21 cellular contexts compared by ENCODE assay signal in the genomic region with DNA sequence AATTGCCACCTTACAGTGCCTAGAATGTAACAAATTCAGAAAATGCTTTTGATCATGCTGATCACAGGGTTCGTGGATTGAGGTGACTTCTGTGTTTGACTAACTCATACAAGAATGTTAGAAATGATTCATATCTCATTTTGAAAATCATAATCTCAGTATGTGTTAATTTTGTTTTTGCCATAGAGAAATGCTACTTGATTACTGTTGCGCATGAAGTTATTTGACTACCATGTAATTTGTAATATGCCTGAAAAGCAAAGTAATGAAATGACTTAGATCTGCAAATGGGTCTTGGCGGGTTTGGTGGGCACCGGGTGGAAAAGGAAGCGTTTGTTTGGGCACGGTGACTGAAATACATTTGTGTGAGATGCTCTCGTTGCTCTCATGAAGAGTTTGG.
DNase-seq lines count a peak whose midpoint lies in the region; ATAC-seq lines count a peak whose summit lies in the region.
"Had no signal": no experiment of that assay in that cellular context is flagged by ENCODE, and none has a peak within 500 bp of the region (broad histone marks: within the 10 kb centered on the region; RNA-seq: fewer than 3 reads in every experiment).

No MANE protein-coding gene starts in this region.

- no peak overlapping the region for H3K4me3 ChIP-seq in CD8-positive, alpha-beta memory T cell (ENCODE audit: low read length)
- no peak overlapping the region for H3K4me3 ChIP-seq in naive thymus-derived CD4-positive, alpha-beta T cell (ENCODE audit: low read length)
- H3K4me3 ChIP-seq: BLaER1, body of pancreas, K562, right atrium auricular region, upper lobe of left lung had no signal

- POLR2A ChIA-PET in CD8-positive, alpha-beta memory T cell (lab: Charles Lee) = no interaction called here
- POLR2A ChIA-PET in naive thymus-derived CD4-positive, alpha-beta T cell (lab: Charles Lee) = no interaction called here

- DNase-seq in activated CD4-positive, alpha-beta T cell treated with anti-CD3 and anti-CD28 coated beads for 48 hours = peak; percentile 61
- no peak for DNase-seq in activated CD4-positive, alpha-beta T cell treated with anti-CD3 and anti-CD28 coated beads for 4 hours
- DNase-seq in CD8-positive, alpha-beta memory T cell = no peak
- peak; percentile 78 to 81 for DNase-seq in activated T-cell treated with anti-CD3 and anti-CD28 coated beads, Interleukin-2, amount 50 U/mL, for 72 hours
- peak in 1 of 9 donors; percentile 51 for DNase-seq in naive thymus-derived CD4-positive, alpha-beta T cell
- DNase-seq in Right ventricle myocardium superior (no peak), medulla oblongata (ENCODE audit: extremely low spot score) (no peak)
- DNase-seq: activated CD4-positive, CD25-positive, alpha-beta regulatory T cell; activated gamma-delta T cell; body of pancreas; cortex of kidney; foreskin fibroblast; GF-D8; MV-4-11; NCI-H524 treated with DMSO at 0.1 percent for 48 hours; SHP77 treated with DMSO at 0.1 percent for 48 hours; upper lobe of left lung had no signal

- CTCF ChIA-PET in CD8-positive, alpha-beta memory T cell (lab: Charles Lee) = no interaction called here
- CTCF ChIA-PET in naive thymus-derived CD4-positive, alpha-beta T cell (lab: Charles Lee) = interaction anchor here (0.9 kb wide), 1 partner anchor 94 kb away, joined by 4 read pairs; no protein-coding TSS in a partner anchor

- intact Hi-C loops in naive thymus-derived CD4-positive, alpha-beta T cell (cut with micrococcal nuclease) = no loop called here
- intact Hi-C loops in Right ventricle myocardium superior (cut with DNase I) = no loop called here

- peaks cover 5% of the 10 kb centered on the region for H3K36me3 ChIP-seq in CD8-positive, alpha-beta memory T cell (ENCODE audit: insufficient read depth, low read length)
- H3K36me3 ChIP-seq in naive thymus-derived CD4-positive, alpha-beta T cell (ENCODE audit: control insufficient read depth in 2 of 3, insufficient read depth in 3 of 3, low read length in 3 of 3) = peaks cover 0 to 71% (median 0%) of the 10 kb centered on the region in 3 experiments

- H3K4me3 Mint-ChIP-seq in CD8-positive, alpha-beta memory T cell = no peak overlapping the region
- peak overlapping the region; percentile 70 to 73 for H3K4me3 Mint-ChIP-seq in activated T-cell treated with anti-CD3 and anti-CD28 coated beads, Interleukin-2, amount 50 U/mL, for 72 hours
- peak overlapping the region in 1 of 10 donors; percentile 24 for H3K4me3 Mint-ChIP-seq in naive thymus-derived CD4-positive, alpha-beta T cell

- H3K4me1 Mint-ChIP-seq in CD8-positive, alpha-beta memory T cell = peaks cover 12 to 34% (median 22%) of the 10 kb centered on the region in 3 donors
- H3K4me1 Mint-ChIP-seq in activated T-cell treated with anti-CD3 and anti-CD28 coated beads, Interleukin-2, amount 50 U/mL, for 72 hours (ENCODE audit: low read depth) = peaks cover 65% of the 10 kb centered on the region
- peaks cover 0 to 58% (median 9%) of the 10 kb centered on the region in 7 donors for H3K4me1 Mint-ChIP-seq in naive thymus-derived CD4-positive, alpha-beta T cell

- H3K27ac Mint-ChIP-seq in CD8-positive, alpha-beta memory T cell = peak overlapping the region in 7 of 8 donors; percentile 0 to 81 (median 25)
- peak overlapping the region; percentile 64 for H3K27ac Mint-ChIP-seq in activated T-cell treated with anti-CD3 and anti-CD28 coated beads, Interleukin-2, amount 50 U/mL, for 72 hours
- H3K27ac Mint-ChIP-seq in naive thymus-derived CD4-positive, alpha-beta T cell = peak overlapping the region in 5 of 9 donors; percentile 2 to 58 (median 7)

- no peak overlapping the region for H3K27ac ChIP-seq in CD8-positive, alpha-beta memory T cell (ENCODE audit: low read depth, low read length)
- H3K27ac ChIP-seq in naive thymus-derived CD4-positive, alpha-beta T cell (ENCODE audit: low read depth, low read length) = no peak overlapping the region
- H3K27ac ChIP-seq: BLaER1, body of pancreas, upper lobe of left lung had no signal

- H3K36me3 Mint-ChIP-seq in CD8-positive, alpha-beta memory T cell = peaks cover 13 to 80% (median 39%) of the 10 kb centered on the region in 3 donors
- peaks cover 30 to 55% of the 10 kb centered on the region in 2 donors for H3K36me3 Mint-ChIP-seq in activated T-cell treated with anti-CD3 and anti-CD28 coated beads, Interleukin-2, amount 50 U/mL, for 72 hours (ENCODE audit: insufficient read depth in 2 of 2)
- H3K36me3 Mint-ChIP-seq in naive thymus-derived CD4-positive, alpha-beta T cell = peaks cover 22 to 83% (median 44%) of the 10 kb centered on the region in 5 donors

- peak; percentile 86 to 87 for ATAC-seq in activated T-cell treated with anti-CD3 and anti-CD28 coated beads, Interleukin-2, amount 50 U/mL, for 72 hours (replicated peaks in 1 of 2)
- ATAC-seq in naive thymus-derived CD4-positive, alpha-beta T cell = no peak
- ATAC-seq in Right ventricle myocardium superior (ENCODE audit: poor library complexity) (no peak), GM18517 (IDR thresholded peaks at IDR 0.05; ENCODE audit: unreplicated experiment) (no peak)
- ATAC-seq: body of pancreas had no signal

- no peaks in the 10 kb centered on the region for H3K9me3 Mint-ChIP-seq in CD8-positive, alpha-beta memory T cell
- H3K9me3 Mint-ChIP-seq in activated T-cell treated with anti-CD3 and anti-CD28 coated beads, Interleukin-2, amount 50 U/mL, for 72 hours = no peaks in the 10 kb centered on the region
- H3K9me3 Mint-ChIP-seq in naive thymus-derived CD4-positive, alpha-beta T cell = peaks cover 0 to 9% (median 0%) of the 10 kb centered on the region in 11 donors

- no peaks in the 10 kb centered on the region for H3K4me1 ChIP-seq in CD8-positive, alpha-beta memory T cell (ENCODE audit: insufficient read depth, low read length)
- H3K4me1 ChIP-seq in naive thymus-derived CD4-positive, alpha-beta T cell (ENCODE audit: control insufficient read depth in 2 of 2, insufficient read depth in 2 of 2, low read length in 2 of 2) = no peaks in the 10 kb centered on the region
- H3K4me1 ChIP-seq: right atrium auricular region, upper lobe of left lung had no signal

- no peaks in the 10 kb centered on the region for H3K9me3 ChIP-seq in CD8-positive, alpha-beta memory T cell (ENCODE audit: low read length)
- no peaks in the 10 kb centered on the region for H3K9me3 ChIP-seq in naive thymus-derived CD4-positive, alpha-beta T cell (ENCODE audit: control insufficient read depth in 2 of 3, low read length in 3 of 3)
- H3K9me3 ChIP-seq: BLaER1, body of pancreas, right atrium auricular region, upper lobe of left lung had no signal

- no peaks in the 10 kb centered on the region for H3K27me3 Mint-ChIP-seq in CD8-positive, alpha-beta memory T cell
- no peaks in the 10 kb centered on the region for H3K27me3 Mint-ChIP-seq in activated T-cell treated with anti-CD3 and anti-CD28 coated beads, Interleukin-2, amount 50 U/mL, for 72 hours (ENCODE audit: low read depth)
- no peaks in the 10 kb centered on the region for H3K27me3 Mint-ChIP-seq in naive thymus-derived CD4-positive, alpha-beta T cell

- H3K27me3 ChIP-seq in CD8-positive, alpha-beta memory T cell (ENCODE audit: insufficient read depth, low read length, poor library complexity, severe bottlenecking) = no peaks in the 10 kb centered on the region
- H3K27me3 ChIP-seq in naive thymus-derived CD4-positive, alpha-beta T cell (ENCODE audit: control insufficient read depth in 2 of 2, insufficient read depth in 2 of 2, low read length in 2 of 2) = no peaks in the 10 kb centered on the region
- H3K27me3 ChIP-seq: BLaER1, body of pancreas, right atrium auricular region, upper lobe of left lung had no signal

Comparison
In these comparisons a context has a peak if more than half of its experiments do, and no peak if none do; other contexts are left out.
1. DNase-seq: peak in activated CD4-positive, alpha-beta T cell treated with anti-CD3 and anti-CD28 coated beads for 48 hours (single experiment) and activated T-cell treated with anti-CD3 and anti-CD28 coated beads, Interleukin-2, amount 50 U/mL, for 72 hours (2 of 2); none in activated CD4-positive, alpha-beta T cell treated with anti-CD3 and anti-CD28 coated beads for 4 hours (0 of 2), CD8-positive, alpha-beta memory T cell (0 of 5), Right ventricle myocardium superior (single experiment) and medulla oblongata (single experiment).
2. H3K27ac Mint-ChIP-seq: peak in every context shown above with its lines; median percentile 64 in activated T-cell treated with anti-CD3 and anti-CD28 coated beads, Interleukin-2, amount 50 U/mL, for 72 hours; 25 in CD8-positive, alpha-beta memory T cell; 7 in naive thymus-derived CD4-positive, alpha-beta T cell.
3. H3K4me3 Mint-ChIP-seq: peak in activated T-cell treated with anti-CD3 and anti-CD28 coated beads, Interleukin-2, amount 50 U/mL, for 72 hours (2 of 2); none in CD8-positive, alpha-beta memory T cell (0 of 7).
4. ATAC-seq: peak in activated T-cell treated with anti-CD3 and anti-CD28 coated beads, Interleukin-2, amount 50 U/mL, for 72 hours (2 of 2); none in naive thymus-derived CD4-positive, alpha-beta T cell (single experiment), Right ventricle myocardium superior (single experiment) and GM18517 (single experiment).